Comparison of ENCODE assay signal across 21 cellular contexts in the genomic region with DNA sequence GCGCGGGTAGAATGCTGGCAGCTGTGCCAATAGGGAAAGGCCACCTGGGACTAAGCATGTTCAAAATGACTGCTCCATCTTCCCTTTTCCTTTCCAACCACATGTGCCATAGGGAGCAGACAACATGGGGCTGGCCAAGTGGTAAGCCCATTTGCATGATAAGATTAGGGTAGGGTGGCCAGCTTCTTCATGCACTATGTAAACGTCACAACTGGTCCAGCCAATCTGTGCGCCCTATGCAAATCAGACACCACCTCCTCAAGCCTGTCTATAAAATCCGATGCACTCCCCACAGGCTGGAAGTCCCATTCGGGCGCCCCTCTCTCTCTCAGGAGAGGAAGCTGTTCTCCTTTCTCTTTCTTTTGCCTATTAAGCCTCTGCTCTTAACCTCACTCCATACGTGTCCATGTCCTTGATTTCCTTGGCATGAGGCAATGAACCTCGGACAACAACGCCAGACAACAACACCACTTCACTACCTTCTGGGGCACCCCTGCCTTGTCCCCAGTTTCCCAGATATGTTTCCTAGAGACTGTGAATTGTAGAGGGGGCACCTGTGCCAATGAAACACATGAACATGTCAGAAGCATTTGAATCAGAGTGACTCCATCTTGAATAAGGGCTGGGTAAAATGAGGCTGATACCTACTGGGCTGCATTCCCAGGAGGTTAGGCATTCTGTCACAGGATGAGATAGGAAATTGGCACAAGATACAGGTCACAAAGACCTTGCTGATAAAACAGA. TPM values are rescaled to one million over a fixed set of nuclear protein-coding genes. Genes with fewer than 3 reads are reported as not detected.
DNase-seq lines count a peak whose midpoint lies in the region; ATAC-seq, FAIRE-seq and TF ChIP-seq lines count a peak whose summit lies in the region.
"Had no signal": no experiment of that assay in that cellular context is flagged by ENCODE, and none has a peak within 500 bp of the region (broad histone marks: within the 10 kb centered on the region; RNA-seq: fewer than 3 reads in every experiment).

No MANE protein-coding gene starts in this region.

- H3K27ac ChIP-seq in K562 (ENCODE audit: extremely low read depth, low read depth, low read length), result peak overlapping the region; percentile 96
- H3K27ac ChIP-seq in kidney (ENCODE audit: low read depth in 2 of 2, low read length in 2 of 2), result no peak overlapping the region
- H3K27ac ChIP-seq: vagina, WERI-Rb-1 had no signal

- POLR2A ChIA-PET in K562 (lab: Yijun Ruan, JAX), result interaction anchor here (0.6 to 1.2 kb wide), 13 partner anchors 9 to 238 kb away, joined by 3 to 7 read pairs (median 3); partner anchors contain the start of gene HHEX

- ATAC-seq in K562 (peak; percentile 83), HG03457 (IDR thresholded peaks at IDR 0.05; ENCODE audit: unreplicated experiment) (no peak)
- ATAC-seq: effector memory CD8-positive, alpha-beta T cell had no signal

- H3K9ac ChIP-seq in K562 (ENCODE audit: insufficient read depth in 1 of 2, low read depth in 2 of 2, low read length in 2 of 2) (peak overlapping the region; percentile 73 to 86; a peak in 3 of 4 replicates), kidney (ENCODE audit: low read length in 2 of 2) (no peak overlapping the region)

- no TSS peak for BruUV-seq in K562 (replicated peaks; lab: Mats Ljungman, UMichigan)

- H3K79me2 ChIP-seq in K562 (ENCODE audit: control insufficient read depth, insufficient read depth, low read length), result peaks cover 42% of the 10 kb centered on the region

- peak overlapping the region; percentile 91 for H2AFZ ChIP-seq in K562 (ENCODE audit: low read depth, low read length)

- TF ChIP-seq POLR2A in K562 (conservative IDR thresholded peaks at IDR 0.05), result peak; percentile 100

- DNase-seq in CD1c-positive myeloid dendritic cell (ENCODE audit: extremely low spot score), result peak; percentile 24
- DNase-seq in H7, result peak; percentile 13
- peak; percentile 37 for DNase-seq in NCI-H2227 treated with DMSO at 0.1 percent for 48 hours (lab: John Stamatoyannopoulos, UW)
- peak; percentile 25 to 95 (median 54) for DNase-seq in K562 (ENCODE audit: extremely low read depth in 1 of 4, low spot score in 3 of 4)
- DNase-seq in NK-92 treated with Interleukin-12 subunit alpha and Interleukin-12 subunit beta, amount 100 ng/mL, for 24 hours (lab: John Stamatoyannopoulos, UW), result no peak
- DNase-seq in HT-29 (ENCODE audit: low spot score), result no peak
- DNase-seq in kidney, result no peak
- DNase-seq: activated CD4-positive, alpha-beta T cell treated with anti-CD3 and anti-CD28 coated beads, Interleukin-2, amount 50 U/mL, for 4 hours; activated naive CD4-positive, alpha-beta T cell treated with anti-CD3 and anti-CD28 coated beads, Interleukin-2, amount 50 U/mL, for 16 hours; CD4-positive, alpha-beta T cell; DMS79; effector memory CD8-positive, alpha-beta T cell; heart left ventricle; NCI-H1694; NCI-H446 treated with DMSO at 0.1 percent for 48 hours; right cardiac atrium; WERI-Rb-1 had no signal

- in situ Hi-C loops in K562 (cut with MboI), result no loop called here

- no peaks in the 10 kb centered on the region for H4K20me1 ChIP-seq in K562 (replicated peaks; ENCODE audit: control insufficient read depth, insufficient read depth, low read length)

- WGBS in K562 (ENCODE audit: insufficient coverage, low coverage, missing lambda C conversion rate), result 1% methylated on average over 8 of the region's 10 CpGs

- H3K27me3 ChIP-seq in H7 (ENCODE audit: control insufficient read depth, insufficient read depth, low read length) (no peaks in the 10 kb centered on the region), K562 (ENCODE audit: control insufficient read depth in 2 of 2, insufficient read depth in 2 of 2, low read length in 2 of 2) (no peaks in the 10 kb centered on the region)
- H3K27me3 ChIP-seq: heart left ventricle, vagina had no signal

- no peaks in the 10 kb centered on the region for H3K36me3 ChIP-seq in H7 (replicated peaks; ENCODE audit: control insufficient read depth, insufficient read depth, low read length)
- H3K36me3 ChIP-seq in K562 (ENCODE audit: control insufficient read depth, insufficient read depth, low read length), result no peaks in the 10 kb centered on the region
- H3K36me3 ChIP-seq in kidney (ENCODE audit: control insufficient read depth in 1 of 2, insufficient read depth in 2 of 2, low read length in 2 of 2), result no peaks in the 10 kb centered on the region
- H3K36me3 ChIP-seq: heart left ventricle, vagina, WERI-Rb-1 had no signal

- H3K4me1 ChIP-seq in K562 (replicated peaks in 1 of 2; ENCODE audit: control insufficient read depth in 2 of 2, insufficient read depth in 2 of 2, low read length in 2 of 2), result peaks cover 7 to 18% of the 10 kb centered on the region in 2 experiments; a peak in 4 of 5 replicates
- H3K4me1 ChIP-seq in kidney (ENCODE audit: control insufficient read depth in 1 of 2, insufficient read depth in 1 of 2, low read depth in 1 of 2, low read length in 2 of 2), result no peaks in the 10 kb centered on the region
- H3K4me1 ChIP-seq: vagina had no signal

- TF ChIP-seq CTCF in K562 (IDR thresholded peaks at IDR 0.05 in 2 of 3, conservative IDR thresholded peaks at IDR 0.05 in 1 of 3; ENCODE audit: insufficient read depth in 2 of 3, low read depth in 1 of 3, low read length in 3 of 3) (no peak), kidney (IDR thresholded peaks at IDR 0.05; ENCODE audit: borderline replicate concordance, extremely low read depth, insufficient read depth) (no peak)

- H3K4me2 ChIP-seq in K562 (ENCODE audit: insufficient read depth, low read length), result peak overlapping the region; percentile 89

- CTCF ChIA-PET in K562 (lab: Yijun Ruan, JAX; ENCODE audit: low intra/inter-chr PET ratio), result no interaction called here

- TF ChIP-seq EP300 in K562 (IDR thresholded peaks at IDR 0.05; ENCODE audit: low read length), result no peak

- H3K9me1 ChIP-seq in K562 (ENCODE audit: control insufficient read depth, insufficient read depth, low read length), result no peaks in the 10 kb centered on the region

- H3K4me3 ChIP-seq in H7 (ENCODE audit: insufficient read depth, low read depth, low read length) (no peak overlapping the region), K562 (0 out of 2 replicates have a peak overlapping the region, but pooled peaks have one; percentile 12), kidney (ENCODE audit: low read length in 2 of 2) (no peak overlapping the region)
- H3K4me3 ChIP-seq: heart left ventricle, vagina had no signal

- H3K9me3 ChIP-seq in K562 (replicated peaks; ENCODE audit: control insufficient read depth, insufficient read depth, low read depth, low read length), result no peaks in the 10 kb centered on the region; the same call in 1 of the 2 replicates
- no peaks in the 10 kb centered on the region for H3K9me3 ChIP-seq in kidney (ENCODE audit: control insufficient read depth in 1 of 2, low read length in 2 of 2)
- H3K9me3 ChIP-seq: heart left ventricle, vagina had no signal

- FAIRE-seq in K562 (lab: Jason Lieb, UNC) (peak; percentile 95), kidney (lab: Jason Lieb, UNC) (no peak)
- FAIRE-seq: astrocyte, HTR-8/SVneo had no signal

- intact Hi-C loops in K562 (cut with micrococcal nuclease) (loop anchor here (2.0 kb wide), 1 partner anchor 72 kb away; no protein-coding TSS in a partner anchor), kidney (cut with DNase I) (no loop called here)

- TF ChIP-seq RAD21 in K562 (CRISPR knock-in tag; conservative IDR thresholded peaks at IDR 0.05 in 1 of 2, IDR thresholded peaks at IDR 0.05 in 1 of 2), result no peak

TF ChIP-seq in K562, 482 proteins besides CTCF, POLR2A, EP300 and RAD21 (continues in another document):
- TF ChIP-seq, protein P1, sequence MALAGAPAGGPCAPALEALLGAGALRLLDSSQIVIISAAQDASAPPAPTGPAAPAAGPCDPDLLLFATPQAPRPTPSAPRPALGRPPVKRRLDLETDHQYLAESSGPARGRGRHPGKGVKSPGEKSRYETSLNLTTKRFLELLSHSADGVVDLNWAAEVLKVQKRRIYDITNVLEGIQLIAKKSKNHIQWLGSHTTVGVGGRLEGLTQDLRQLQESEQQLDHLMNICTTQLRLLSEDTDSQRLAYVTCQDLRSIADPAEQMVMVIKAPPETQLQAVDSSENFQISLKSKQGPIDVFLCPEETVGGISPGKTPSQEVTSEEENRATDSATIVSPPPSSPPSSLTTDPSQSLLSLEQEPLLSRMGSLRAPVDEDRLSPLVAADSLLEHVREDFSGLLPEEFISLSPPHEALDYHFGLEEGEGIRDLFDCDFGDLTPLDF (CRISPR knock-in tag; IDR thresholded peaks at IDR 0.05), result no peak
- no peak for TF ChIP-seq FOXJ3 (CRISPR knock-in tag; IDR thresholded peaks at IDR 0.05)

RNA-seq across cellular contexts. Expression of gene EXOC6, which starts 19.1 kb away (rescaled TPM):
- total RNA-seq in H7 (2014; rRNA removed; shearing (Covaris generic)), result 6.2 and 13.6 TPM in 2 replicates
- 16.4 and 84.1 TPM in 2 replicates for total RNA-seq in K562 (2011; cell fraction: chromatin; rRNA removed; ENCODE audit: low replicate concordance)
- total RNA-seq in K562 (2011; cell fraction: nucleolus; rRNA removed), result 24.0 and 28.2 TPM in 2 replicates
- total RNA-seq in K562 (2011; cell fraction: nucleoplasm; rRNA removed), result 25.2 and 30.2 TPM in 2 replicates
- total RNA-seq in K562 (2014; rRNA removed) (21.3 and 45.1 TPM in 2 replicates), K562 (2014; rRNA removed; fragmentation: Illumina TruSeq; extraction: Trizol) (34.7 and 41.8 TPM in 2 replicates), K562 (2015; rRNA removed; fragmentation: Illumina TruSeq; extraction: Trizol) (30.1 and 34.7 TPM in 2 replicates), K562 (2021) (24.7 and 25.0 TPM in 2 replicates), kidney (17.0 TPM)
- polyA plus RNA-seq in K562 (2011; rRNA removed) (24.9 and 42.5 TPM in 2 replicates), K562 (2014; fragmentation: Illumina TruSeq; extraction: Trizol) (40.4 and 42.8 TPM in 2 replicates), K562 (2014; fragmentation: Nextera tagmentation; extraction: Ambion mirVana) (10 to 100 TPM; 13.9 to 17.0 TPM), K562 (2014; rRNA removed) (14.2 and 17.3 TPM in 2 replicates), kidney (ENCODE audit: insufficient read depth, low read depth, low replicate concordance) (9.5 TPM)
- polyA plus RNA-seq in K562 (2011; cell fraction: cytosol; rRNA removed), result 3.8 and 8.0 TPM in 2 replicates
- 20.7 and 27.0 TPM in 2 replicates for polyA plus RNA-seq in K562 (2011; cell fraction: nucleus; rRNA removed)
- 20.9 and 30.9 TPM in 2 replicates for polyA plus RNA-seq in K562 (2012)
- polyA minus RNA-seq in K562 (2011; rRNA and poly(A)+ RNA removed), result 21.3 and 30.5 TPM in 2 replicates
- polyA minus RNA-seq in K562 (2011; cell fraction: cytosol; rRNA and poly(A)+ RNA removed), result 16.7 and 23.3 TPM in 2 replicates
- 13.7 and 44.5 TPM in 2 replicates for polyA minus RNA-seq in K562 (2011; cell fraction: nucleus; rRNA and poly(A)+ RNA removed)
- total RNA-seq in HT-29 (2014; rRNA removed; shearing (Covaris generic)), result 10.7 and 27.5 TPM in 2 replicates

Comparison
In these comparisons a context has a peak if more than half of its experiments do, and no peak if none do; other contexts are left out.
1. DNase-seq: peak in CD1c-positive myeloid dendritic cell (single experiment), H7 (single experiment), NCI-H2227 treated with DMSO at 0.1 percent for 48 hours (single experiment) and K562 (4 of 4); none in NK-92 treated with Interleukin-12 subunit alpha and Interleukin-12 subunit beta, amount 100 ng/mL, for 24 hours (single experiment), HT-29 (single experiment) and kidney (single experiment).
2. H3K9ac ChIP-seq: peak in K562 (2 of 2); none in kidney (0 of 2).